17 cellular contexts compared by ENCODE assay signal in genomic region chr6:128244751-128245405, GRCh38.
"Had no signal": no experiment of that assay in that cellular context is flagged by ENCODE, and none has a peak within 500 bp of the region (broad histone marks: within the 10 kb centered on the region; RNA-seq: fewer than 3 reads in every experiment).

No MANE protein-coding gene starts in this region.

- H3K4me3 ChIP-seq: adrenal gland, dorsolateral prefrontal cortex, esophagus squamous epithelium, gastrocnemius medialis, heart right ventricle, ovary, testis, upper lobe of right lung had no signal

- H3K27ac Mint-ChIP-seq: activated CD4-positive, alpha-beta T cell treated with anti-CD3 and anti-CD28 coated beads, Interleukin-2, amount 10 ng/mL, durations not matched to agents 24 days and 14 days; activated naive CD4-positive, alpha-beta T cell treated with anti-CD3 and anti-CD28 coated beads, Interleukin-2, amount 10 ng/mL, durations not matched to agents 7 days and 5 days; activated T-helper 2 cell treated with anti-CD3 and anti-CD28 coated beads, Interferon-gamma antibody, Interleukin-2, Interleukin-4, amounts not matched to agents 10 μg/mL and 5 μg/mL and 100 μg/mL, durations not matched to agents 14 hours and 24 hours and 36 hours; stimulated activated naive CD8-positive, alpha-beta T cell treated with anti-CD3 and anti-CD28 coated beads, Interleukin-15, Interleukin-2, amounts not matched to agents 100 ng/mL and 50 ng/mL, for 24 hours; T-helper 17 cell had no signal

- H3K27ac ChIP-seq: adrenal gland, dorsolateral prefrontal cortex, esophagus squamous epithelium, gastrocnemius medialis, heart right ventricle, ovary, testis, upper lobe of right lung had no signal

- H3K27me3 ChIP-seq: adrenal gland, dorsolateral prefrontal cortex, esophagus squamous epithelium, gastrocnemius medialis, heart right ventricle, ovary, testis, upper lobe of right lung had no signal

- H3K4me3 Mint-ChIP-seq: activated CD4-positive, alpha-beta T cell treated with anti-CD3 and anti-CD28 coated beads, Interleukin-2, amount 10 ng/mL, durations not matched to agents 24 days and 14 days; activated naive CD4-positive, alpha-beta T cell treated with anti-CD3 and anti-CD28 coated beads, Interleukin-2, amount 10 ng/mL, durations not matched to agents 7 days and 5 days; stimulated activated naive CD8-positive, alpha-beta T cell treated with anti-CD3 and anti-CD28 coated beads, Interleukin-15, Interleukin-2, amounts not matched to agents 100 ng/mL and 50 ng/mL, for 24 hours; T-helper 17 cell; WTC11 had no signal

- H3K36me3 Mint-ChIP-seq: activated naive CD4-positive, alpha-beta T cell treated with anti-CD3 and anti-CD28 coated beads, Interleukin-2, amount 10 ng/mL, durations not matched to agents 7 days and 5 days had no signal

- H3K4me1 ChIP-seq: testis, upper lobe of right lung had no signal

- DNase-seq: activated CD4-positive, alpha-beta T cell treated with anti-CD3 and anti-CD28 coated beads, Interleukin-2, amount 10 ng/mL, durations not matched to agents 24 days and 14 days; activated CD8-positive, alpha-beta memory T cell treated with anti-CD3 and anti-CD28 coated beads for 24 hours; activated naive CD4-positive, alpha-beta T cell treated with anti-CD3 and anti-CD28 coated beads, Interleukin-2, amount 10 ng/mL, durations not matched to agents 7 days and 5 days; adrenal gland; dorsolateral prefrontal cortex; esophagus squamous epithelium; gastrocnemius medialis; heart right ventricle; ovary; stimulated activated CD4-positive, alpha-beta T cell treated with anti-CD3 and anti-CD28 coated beads, Interleukin-4, amount 100 ng/mL, for 1 hour; stimulated activated CD8-positive, alpha-beta memory T cell treated with anti-CD3 and anti-CD28 coated beads, Interleukin-4, amount 100 ng/mL, for 48 hours; T-helper 17 cell; testis; upper lobe of right lung had no signal

- H3K9me3 ChIP-seq: adrenal gland, esophagus squamous epithelium, gastrocnemius medialis, heart right ventricle, ovary, testis, upper lobe of right lung had no signal

- H3K27me3 Mint-ChIP-seq: activated CD4-positive, alpha-beta T cell treated with anti-CD3 and anti-CD28 coated beads, Interleukin-2, amount 10 ng/mL, durations not matched to agents 24 days and 14 days; activated naive CD4-positive, alpha-beta T cell treated with anti-CD3 and anti-CD28 coated beads, Interleukin-2, amount 10 ng/mL, durations not matched to agents 7 days and 5 days; stimulated activated naive CD8-positive, alpha-beta T cell treated with anti-CD3 and anti-CD28 coated beads, Interleukin-15, Interleukin-2, amounts not matched to agents 100 ng/mL and 50 ng/mL, for 24 hours; T-helper 17 cell had no signal

- H3K36me3 ChIP-seq: adrenal gland, gastrocnemius medialis, heart right ventricle, ovary, upper lobe of right lung had no signal

- ATAC-seq: gastrocnemius medialis, heart right ventricle, T-helper 17 cell, upper lobe of right lung, WTC11 had no signal

- H3K9me3 Mint-ChIP-seq: activated naive CD4-positive, alpha-beta T cell treated with anti-CD3 and anti-CD28 coated beads, Interleukin-2, amount 10 ng/mL, durations not matched to agents 7 days and 5 days; activated T-helper 2 cell treated with anti-CD3 and anti-CD28 coated beads, Interferon-gamma antibody, Interleukin-2, Interleukin-4, amounts not matched to agents 10 μg/mL and 5 μg/mL and 100 μg/mL, durations not matched to agents 14 hours and 24 hours and 36 hours; WTC11 had no signal
